In the genomic region with DNA sequence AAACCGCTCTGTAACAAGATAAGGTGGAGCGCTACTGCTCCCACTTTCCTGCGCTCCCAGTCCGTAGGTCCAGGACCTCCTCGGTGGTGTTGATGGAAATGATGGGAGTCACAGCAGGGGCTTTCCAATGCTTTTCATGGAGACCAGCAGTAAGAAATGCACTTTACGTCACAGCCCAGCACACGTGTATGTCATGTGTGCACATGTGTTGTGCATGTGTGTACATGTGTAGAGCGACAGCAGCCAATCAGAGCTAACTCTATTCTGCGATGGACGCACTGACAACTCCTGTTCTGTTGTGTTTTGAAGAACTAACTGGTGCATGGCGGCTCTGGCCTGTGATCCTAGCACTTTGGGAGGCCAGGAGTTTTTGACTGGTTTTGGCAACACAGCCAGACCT, we compare ENCODE assay signal across 12 cellular contexts. TPM values are rescaled to one million over a fixed set of nuclear protein-coding genes. Genes with fewer than 3 reads are reported as not detected.
DNase-seq lines count a peak whose midpoint lies in the region; ATAC-seq, FAIRE-seq and TF ChIP-seq lines count a peak whose summit lies in the region.
"Had no signal": no experiment of that assay in that cellular context is flagged by ENCODE, and none has a peak within 500 bp of the region (broad histone marks: within the 10 kb centered on the region; RNA-seq: fewer than 3 reads in every experiment).

No MANE protein-coding gene starts in this region.

- in situ Hi-C loops in HAP-1 (cut with MboI; ENCODE audit: low sequenced_read_pairs): no loop called here
- in situ Hi-C loops in KBM-7 (cut with MboI; ENCODE audit: low pct_unique_long_range_greater_than_20kb, low sequenced_read_pairs): no loop called here

- H3K27me3 ChIP-seq in AG04450 (ENCODE audit: control insufficient read depth, insufficient read depth, low read length): no peaks in the 10 kb centered on the region
- H3K27me3 ChIP-seq in HAP-1 (ENCODE audit: low read depth): no peaks in the 10 kb centered on the region
- no peaks in the 10 kb centered on the region for H3K27me3 ChIP-seq in keratinocyte (ENCODE audit: control insufficient read depth, extremely low read depth, insufficient read depth, low read length)

- H3K36me3 Mint-ChIP-seq in activated CD8-positive, alpha-beta T cell treated with anti-CD3 and anti-CD28 coated beads, Interleukin-2, amount 10 ng/mL, durations not matched to agents 7 days and 5 days (ENCODE audit: low read depth): no peaks in the 10 kb centered on the region

- H3K27ac Mint-ChIP-seq in activated CD8-positive, alpha-beta T cell treated with anti-CD3 and anti-CD28 coated beads, Interleukin-2, amount 10 ng/mL, durations not matched to agents 7 days and 5 days: no peak overlapping the region

- peak overlapping the region; percentile 87 for H3K4me3 ChIP-seq in AG04450 (ENCODE audit: low read depth, low read length)
- peak overlapping the region; percentile 84 for H3K4me3 ChIP-seq in HAP-1
- H3K4me3 ChIP-seq in keratinocyte (ENCODE audit: control insufficient read depth in 2 of 3, extremely low read depth in 1 of 3, insufficient read depth in 2 of 3, low read depth in 1 of 3, low read length in 3 of 3): peak overlapping the region; percentile 76 to 96 (median 96)

- no peak for ATAC-seq in activated CD8-positive, alpha-beta T cell treated with anti-CD3 and anti-CD28 coated beads, Interleukin-2, amount 10 ng/mL, durations not matched to agents 7 days and 5 days
- ATAC-seq in HG03097 (IDR thresholded peaks at IDR 0.05; ENCODE audit: low FRiP score, unreplicated experiment) (no peak), HG02678 (IDR thresholded peaks at IDR 0.05; ENCODE audit: unreplicated experiment) (no peak)

- H3K79me2 ChIP-seq in keratinocyte (ENCODE audit: control insufficient read depth, insufficient read depth, low read length): peaks cover 24% of the 10 kb centered on the region

- H3K27ac ChIP-seq in AG04450 (ENCODE audit: low read depth, low read length): no peak overlapping the region
- H3K27ac ChIP-seq in keratinocyte (ENCODE audit: control insufficient read depth, insufficient read depth, low read length): no peak overlapping the region

- no peak overlapping the region for H2AFZ ChIP-seq in keratinocyte (ENCODE audit: control insufficient read depth, low read length)

- H3K9me3 Mint-ChIP-seq in activated CD8-positive, alpha-beta T cell treated with anti-CD3 and anti-CD28 coated beads, Interleukin-2, amount 10 ng/mL, durations not matched to agents 7 days and 5 days (ENCODE audit: insufficient read depth): no peaks in the 10 kb centered on the region

- POLR2A ChIA-PET in AG04450 (lab: Yijun Ruan, JAX): no interaction called here
- POLR2A ChIA-PET in activated CD8-positive, alpha-beta T cell treated with anti-CD3 and anti-CD28 coated beads, Interleukin-2, amount 10 ng/mL, durations not matched to agents 7 days and 5 days (lab: Charles Lee): interaction anchor here (1.4 to 1.5 kb wide), 2 partner anchors 15 to 66 kb away, joined by 3 read pairs; a partner anchor contains a TSS

- no peak overlapping the region for H3K9ac ChIP-seq in keratinocyte (ENCODE audit: control insufficient read depth, extremely low read depth, insufficient read depth, low read length)

- H3K36me3 ChIP-seq in HAP-1 (replicated peaks) (peaks cover 16% of the 10 kb centered on the region), keratinocyte (ENCODE audit: control insufficient read depth in 2 of 2, extremely low read depth in 1 of 2, insufficient read depth in 2 of 2, low read length in 2 of 2) (peaks cover under 1 to 3% of the 10 kb centered on the region in 2 experiments)

- dilution Hi-C loops in keratinocyte (cut with MboI; ENCODE audit: extremely low pct_ligation_motif_present, low sequenced_read_pairs): no loop called here

- CTCF ChIA-PET in AG04450 (lab: Charles Lee): no interaction called here
- CTCF ChIA-PET in activated CD8-positive, alpha-beta T cell treated with anti-CD3 and anti-CD28 coated beads, Interleukin-2, amount 10 ng/mL, durations not matched to agents 7 days and 5 days (lab: Charles Lee): interaction anchor here (0.8 to 1.9 kb wide), 2 partner anchors 15 to 61 kb away, joined by 3 to 5 read pairs; no protein-coding TSS in a partner anchor

- peak overlapping the region; percentile 90 for H3K4me3 Mint-ChIP-seq in activated CD8-positive, alpha-beta T cell treated with anti-CD3 and anti-CD28 coated beads, Interleukin-2, amount 10 ng/mL, durations not matched to agents 7 days and 5 days

- peaks cover 8% of the 10 kb centered on the region for H3K4me1 ChIP-seq in HAP-1
- H3K4me1 ChIP-seq in keratinocyte (ENCODE audit: control insufficient read depth, extremely low read depth, insufficient read depth, low read length): peaks cover 12% of the 10 kb centered on the region

- TF ChIP-seq CTCF in AG04450 (IDR thresholded peaks at IDR 0.05; ENCODE audit: low read depth, low read length) (no peak), keratinocyte (optimal IDR thresholded peaks at IDR 0.05 in 1 of 3, IDR thresholded peaks at IDR 0.05 in 1 of 3, conservative IDR thresholded peaks at IDR 0.05 in 1 of 3; ENCODE audit: extremely low read depth in 1 of 3, insufficient read depth in 2 of 3, low read length in 3 of 3) (no peak)

- H4K20me1 ChIP-seq in keratinocyte (ENCODE audit: control insufficient read depth, extremely low read depth, insufficient read depth, low read length): no peaks in the 10 kb centered on the region

- FAIRE-seq in keratinocyte (lab: Jason Lieb, UNC): no peak

- H3K27me3 Mint-ChIP-seq in activated CD8-positive, alpha-beta T cell treated with anti-CD3 and anti-CD28 coated beads, Interleukin-2, amount 10 ng/mL, durations not matched to agents 7 days and 5 days (ENCODE audit: low read depth): no peaks in the 10 kb centered on the region

- peaks cover 15% of the 10 kb centered on the region for H3K4me1 Mint-ChIP-seq in activated CD8-positive, alpha-beta T cell treated with anti-CD3 and anti-CD28 coated beads, Interleukin-2, amount 10 ng/mL, durations not matched to agents 7 days and 5 days (ENCODE audit: low read depth)

- H3K9me3 ChIP-seq in AG04450 (ENCODE audit: control insufficient read depth, insufficient read depth, low read length) (no peaks in the 10 kb centered on the region; the same call in 1 of the 2 replicates), HAP-1 (no peaks in the 10 kb centered on the region), keratinocyte (ENCODE audit: control insufficient read depth, low read depth, low read length) (no peaks in the 10 kb centered on the region)

- no peak for DNase-seq in AG04450 (ENCODE audit: low read depth, low spot score)
- no peak for DNase-seq in HAP-1 (ENCODE audit: low spot score in 2 of 2)
- no peak for DNase-seq in activated CD8-positive, alpha-beta T cell treated with anti-CD3 and anti-CD28 coated beads, Interleukin-2, amount 10 ng/mL, durations not matched to agents 7 days and 5 days
- no peak for DNase-seq in keratinocyte (ENCODE audit: low read depth, low spot score)
- DNase-seq in KBM-7: no peak
- DNase-seq in Kasumi-1 (lab: John Stamatoyannopoulos, UW): no peak
- DNase-seq: amniotic stem cell, DMS 273 treated with DMSO at 0.1 percent for 48 hours, foreskin melanocyte, NCI-H1930 had no signal

- H3K4me2 ChIP-seq in keratinocyte (ENCODE audit: control insufficient read depth, extremely low read depth, insufficient read depth, low read depth, low read length): peak overlapping the region; percentile 74

- no peaks in the 10 kb centered on the region for H3K9me1 ChIP-seq in keratinocyte (ENCODE audit: control insufficient read depth, extremely low read depth, insufficient read depth, low read length)

RNA-seq across cellular contexts. Expression of a gene that starts 1.2 kb away (rescaled TPM):
- polyA plus RNA-seq in AG04450 (2011; rRNA removed): 95.5 and 120 TPM in 2 replicates
- polyA minus RNA-seq in AG04450 (2011; rRNA and poly(A)+ RNA removed): 54.1 and 64.8 TPM in 2 replicates
- total RNA-seq in activated CD8-positive, alpha-beta T cell treated with anti-CD3 and anti-CD28 coated beads, Interleukin-2, amount 10 ng/mL, durations not matched to agents 7 days and 5 days: 10 to 100 TPM; 46.1 to 48.4 TPM
- 23.0 to 37.4 TPM (median 27.2 TPM) in 3 replicates for polyA plus RNA-seq in keratinocyte
- 19.7 TPM for polyA plus RNA-seq in keratinocyte (2011; ENCODE audit: low read depth)
- polyA plus RNA-seq in keratinocyte (2011; cell fraction: cytosol; rRNA removed): 23.7 and 47.2 TPM in 2 replicates
- polyA plus RNA-seq in keratinocyte (2011; cell fraction: nucleus; rRNA removed): 39.0 and 52.3 TPM in 2 replicates
- polyA plus RNA-seq in keratinocyte (2012; ENCODE audit: low replicate concordance): 56.8 and 68.4 TPM in 2 replicates
- polyA minus RNA-seq in keratinocyte: 26.2 to 89.6 TPM (median 35.4 TPM) in 3 replicates
- 51.0 TPM for polyA minus RNA-seq in keratinocyte (2011; cell fraction: cytosol; rRNA and poly(A)+ RNA removed)
- 34.4 and 40.7 TPM in 2 replicates for polyA minus RNA-seq in keratinocyte (2011; cell fraction: nucleus; rRNA and poly(A)+ RNA removed)

RNA-seq across cellular contexts. Expression of a gene that starts 16.3 kb away (rescaled TPM):
- polyA plus RNA-seq in AG04450 (2011; rRNA removed) (54.2 and 55.7 TPM in 2 replicates), keratinocyte (42.4 to 79.1 TPM (median 47.8 TPM) in 3 replicates)
- polyA minus RNA-seq in AG04450 (2011; rRNA and poly(A)+ RNA removed): 76.1 and 140 TPM in 2 replicates
- 10 to 100 TPM; 40.1 to 54.0 TPM for total RNA-seq in activated CD8-positive, alpha-beta T cell treated with anti-CD3 and anti-CD28 coated beads, Interleukin-2, amount 10 ng/mL, durations not matched to agents 7 days and 5 days
- polyA plus RNA-seq in keratinocyte (2011; ENCODE audit: low read depth): 65.8 TPM
- polyA plus RNA-seq in keratinocyte (2011; cell fraction: cytosol; rRNA removed): 51.4 and 56.5 TPM in 2 replicates
- polyA plus RNA-seq in keratinocyte (2011; cell fraction: nucleus; rRNA removed): 80.8 and 94.6 TPM in 2 replicates
- polyA plus RNA-seq in keratinocyte (2012; ENCODE audit: low replicate concordance): 46.6 and 49.6 TPM in 2 replicates
- polyA minus RNA-seq in keratinocyte: 61.7 to 195 TPM (median 70.1 TPM) in 3 replicates
- 124 TPM for polyA minus RNA-seq in keratinocyte (2011; cell fraction: cytosol; rRNA and poly(A)+ RNA removed)
- 63.0 and 72.7 TPM in 2 replicates for polyA minus RNA-seq in keratinocyte (2011; cell fraction: nucleus; rRNA and poly(A)+ RNA removed)
